ENCODE assay signal across 1 cellular context in genomic region chrX:46836701-46837542, GRCh38.
TF ChIP-seq lines count a peak whose summit lies in the region.

Gene RP2 (plus strand): TSS chrX:46837043. CDS start chrX:46837101, 58 bp downstream.

TF ChIP-seq in A549, 52 proteins besides CTCF, POLR2A, EP300 and RAD21 (continued from another document):
- 0 out of 2 replicates have a peak, but pooled peaks have one; percentile 2 for TF ChIP-seq E2F6 (IDR thresholded peaks at IDR 0.05; ENCODE audit: borderline replicate concordance, low read depth)
- TF ChIP-seq NR3C1 (IDR thresholded peaks at IDR 0.05), result no peak
